Comparison of ENCODE assay signal across 15 cellular contexts in the genomic region with DNA sequence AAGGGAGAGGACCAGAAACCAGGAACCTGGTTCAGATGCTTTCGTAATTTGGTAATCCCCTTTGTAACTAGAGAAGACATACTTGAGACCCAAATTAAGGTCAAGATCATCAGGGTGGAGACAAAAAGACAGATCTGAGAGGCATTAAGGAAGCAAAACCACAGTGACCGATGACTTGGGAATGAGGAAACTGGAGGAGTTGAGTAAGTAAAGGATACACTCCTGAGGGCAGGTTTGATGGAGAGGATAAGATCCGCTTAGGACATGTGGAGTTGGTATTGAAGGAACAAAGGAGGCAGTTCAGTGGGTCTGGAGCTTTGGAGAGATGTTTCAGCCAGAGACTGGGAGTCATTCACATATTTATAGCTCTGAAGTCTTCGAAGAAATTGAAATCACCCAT. TPM values are rescaled to one million over a fixed set of nuclear protein-coding genes. Genes with fewer than 3 reads are reported as not detected.
A peak's percentile ranks its signal among the peaks of the same experiment; 100 is the strongest.
DNase-seq lines count a peak whose midpoint lies in the region; FAIRE-seq and TF ChIP-seq lines count a peak whose summit lies in the region.
"Had no signal": no experiment of that assay in that cellular context is flagged by ENCODE, and none has a peak within 500 bp of the region (broad histone marks: within the 10 kb centered on the region; RNA-seq: fewer than 3 reads in every experiment).

No MANE protein-coding gene starts in this region.

- H2AFZ ChIP-seq in astrocyte (ENCODE audit: low read depth, low read length), result peak overlapping the region; percentile 23
- peak overlapping the region; percentile 51 for H2AFZ ChIP-seq in keratinocyte (ENCODE audit: control insufficient read depth, low read length)
- H2AFZ ChIP-seq: hepatocyte had no signal

- H3K27me3 ChIP-seq in astrocyte (ENCODE audit: insufficient read depth, low read length) (peaks cover under 1% of the 10 kb centered on the region), keratinocyte (ENCODE audit: control insufficient read depth, extremely low read depth, insufficient read depth, low read length) (no peaks in the 10 kb centered on the region)
- H3K27me3 ChIP-seq: hepatocyte, sigmoid colon had no signal

- peaks cover 5% of the 10 kb centered on the region for H3K4me1 Mint-ChIP-seq in activated naive CD4-positive, alpha-beta T cell treated with anti-CD3 and anti-CD28 coated beads, Interleukin-2, amount 50 U/mL, for 24 hours
- H3K4me1 Mint-ChIP-seq in activated naive CD4-positive, alpha-beta T cell treated with anti-CD3 and anti-CD28 coated beads, Interleukin-2, amount 10 ng/mL, durations not matched to agents 7 days and 5 days, result peaks cover 3% of the 10 kb centered on the region
- H3K4me1 Mint-ChIP-seq in astrocyte (ENCODE audit: low read depth, unreplicated experiment), result peaks cover 4% of the 10 kb centered on the region

- H3K9me3 Mint-ChIP-seq in activated naive CD4-positive, alpha-beta T cell treated with anti-CD3 and anti-CD28 coated beads, Interleukin-2, amount 50 U/mL, for 24 hours, result no peaks in the 10 kb centered on the region
- H3K9me3 Mint-ChIP-seq in activated naive CD4-positive, alpha-beta T cell treated with anti-CD3 and anti-CD28 coated beads, Interleukin-2, amount 10 ng/mL, durations not matched to agents 7 days and 5 days, result no peaks in the 10 kb centered on the region
- no peaks in the 10 kb centered on the region for H3K9me3 Mint-ChIP-seq in astrocyte (ENCODE audit: unreplicated experiment)
- H3K9me3 Mint-ChIP-seq: activated naive CD4-positive, alpha-beta T cell treated with anti-CD3 and anti-CD28 coated beads, Interleukin-2, amount 50 U/mL, for 72 hours had no signal

- FAIRE-seq in astrocyte (lab: Jason Lieb, UNC), result no peak
- peak; percentile 73 for FAIRE-seq in keratinocyte (lab: Jason Lieb, UNC)

- TF ChIP-seq CTCF in astrocyte (IDR thresholded peaks at IDR 0.05; ENCODE audit: insufficient read depth, low read depth, low read length) (no peak), keratinocyte (optimal IDR thresholded peaks at IDR 0.05 in 1 of 3, IDR thresholded peaks at IDR 0.05 in 1 of 3, conservative IDR thresholded peaks at IDR 0.05 in 1 of 3; ENCODE audit: extremely low read depth in 1 of 3, insufficient read depth in 2 of 3, low read length in 3 of 3) (no peak)

- no peaks in the 10 kb centered on the region for H3K79me2 ChIP-seq in astrocyte (ENCODE audit: insufficient read depth, low read length)
- H3K79me2 ChIP-seq in keratinocyte (ENCODE audit: control insufficient read depth, insufficient read depth, low read length), result no peaks in the 10 kb centered on the region
- H3K79me2 ChIP-seq: hepatocyte had no signal

- H3K4me1 ChIP-seq in astrocyte (ENCODE audit: insufficient read depth, low read length) (peaks cover 4% of the 10 kb centered on the region), keratinocyte (ENCODE audit: control insufficient read depth, extremely low read depth, insufficient read depth, low read length) (peaks cover 10% of the 10 kb centered on the region)

- no peaks in the 10 kb centered on the region for H3K36me3 Mint-ChIP-seq in activated naive CD4-positive, alpha-beta T cell treated with anti-CD3 and anti-CD28 coated beads, Interleukin-2, amount 50 U/mL, for 24 hours
- H3K36me3 Mint-ChIP-seq in activated naive CD4-positive, alpha-beta T cell treated with anti-CD3 and anti-CD28 coated beads, Interleukin-2, amount 10 ng/mL, durations not matched to agents 7 days and 5 days, result no peaks in the 10 kb centered on the region
- H3K36me3 Mint-ChIP-seq in astrocyte (ENCODE audit: low read depth, unreplicated experiment), result no peaks in the 10 kb centered on the region
- H3K36me3 Mint-ChIP-seq: activated naive CD4-positive, alpha-beta T cell treated with anti-CD3 and anti-CD28 coated beads, Interleukin-2, amount 50 U/mL, for 72 hours had no signal

- H3K4me3 ChIP-seq in astrocyte (ENCODE audit: insufficient read depth, low read depth, low read length), result no peak overlapping the region
- H3K4me3 ChIP-seq in keratinocyte (ENCODE audit: control insufficient read depth in 2 of 3, extremely low read depth in 1 of 3, insufficient read depth in 2 of 3, low read depth in 1 of 3, low read length in 3 of 3), result no peak overlapping the region
- H3K4me3 ChIP-seq: hepatocyte, sigmoid colon had no signal

- no peak overlapping the region for H3K4me3 Mint-ChIP-seq in activated naive CD4-positive, alpha-beta T cell treated with anti-CD3 and anti-CD28 coated beads, Interleukin-2, amount 50 U/mL, for 24 hours
- no peak overlapping the region for H3K4me3 Mint-ChIP-seq in activated naive CD4-positive, alpha-beta T cell treated with anti-CD3 and anti-CD28 coated beads, Interleukin-2, amount 10 ng/mL, durations not matched to agents 7 days and 5 days
- H3K4me3 Mint-ChIP-seq in astrocyte (ENCODE audit: unreplicated experiment), result no peak overlapping the region

- dilution Hi-C loops in keratinocyte (cut with MboI; ENCODE audit: extremely low pct_ligation_motif_present, low sequenced_read_pairs), result no loop called here

- H3K9me3 ChIP-seq in astrocyte (ENCODE audit: insufficient read depth, low read depth, low read length), result no peaks in the 10 kb centered on the region
- H3K9me3 ChIP-seq in keratinocyte (ENCODE audit: control insufficient read depth, low read depth, low read length), result no peaks in the 10 kb centered on the region
- H3K9me3 ChIP-seq: sigmoid colon had no signal

- no peak for DNase-seq in activated naive CD4-positive, alpha-beta T cell treated with anti-CD3 and anti-CD28 coated beads, Interleukin-2, amount 10 ng/mL, durations not matched to agents 7 days and 5 days
- peak; percentile 56 for DNase-seq in astrocyte (ENCODE audit: low read depth)
- DNase-seq in keratinocyte (ENCODE audit: low read depth, low spot score), result peak; percentile 45
- DNase-seq in AG08396 (ENCODE audit: low spot score), result no peak
- no peak for DNase-seq in mucosa of gallbladder (ENCODE audit: low spot score)
- no peak for DNase-seq in GM19240 (ENCODE audit: insufficient read length, low spot score)
- no peak for DNase-seq in COLO829 (ENCODE audit: low spot score)
- DNase-seq: activated CD4-positive, CD25-positive, alpha-beta regulatory T cell treated with anti-CD3 and anti-CD28 coated beads, Interleukin-2, amount 50 U/mL, for 72 hours; central memory CD4-positive, alpha-beta T cell; NCI-H2227 treated with DMSO at 0.1 percent for 48 hours; sigmoid colon had no signal

- CTCF ChIA-PET in activated naive CD4-positive, alpha-beta T cell treated with anti-CD3 and anti-CD28 coated beads, Interleukin-2, amount 10 ng/mL, durations not matched to agents 7 days and 5 days (lab: Charles Lee), result interaction anchor here (1.1 to 3.4 kb wide), 5 partner anchors 71 to 143 kb away, joined by 3 to 24 read pairs (median 8); no protein-coding TSS in a partner anchor

- H3K9ac ChIP-seq in astrocyte (ENCODE audit: low read length) (no peak overlapping the region), keratinocyte (ENCODE audit: control insufficient read depth, extremely low read depth, insufficient read depth, low read length) (no peak overlapping the region)

- H3K36me3 ChIP-seq in astrocyte (ENCODE audit: insufficient read depth, low read length) (no peaks in the 10 kb centered on the region), keratinocyte (ENCODE audit: control insufficient read depth in 2 of 2, extremely low read depth in 1 of 2, insufficient read depth in 2 of 2, low read length in 2 of 2) (no peaks in the 10 kb centered on the region)
- H3K36me3 ChIP-seq: sigmoid colon had no signal

- peak overlapping the region; percentile 52 for H3K27ac Mint-ChIP-seq in activated naive CD4-positive, alpha-beta T cell treated with anti-CD3 and anti-CD28 coated beads, Interleukin-2, amount 50 U/mL, for 24 hours
- H3K27ac Mint-ChIP-seq in activated naive CD4-positive, alpha-beta T cell treated with anti-CD3 and anti-CD28 coated beads, Interleukin-2, amount 10 ng/mL, durations not matched to agents 7 days and 5 days, result no peak overlapping the region
- H3K27ac Mint-ChIP-seq in astrocyte (ENCODE audit: unreplicated experiment), result no peak overlapping the region
- H3K27ac Mint-ChIP-seq: activated naive CD4-positive, alpha-beta T cell treated with anti-CD3 and anti-CD28 coated beads, Interleukin-2, amount 50 U/mL, for 72 hours had no signal

- no peak overlapping the region for H3K4me2 ChIP-seq in astrocyte (ENCODE audit: low read length)
- H3K4me2 ChIP-seq in keratinocyte (ENCODE audit: control insufficient read depth, extremely low read depth, insufficient read depth, low read depth, low read length), result no peak overlapping the region
- H3K4me2 ChIP-seq: hepatocyte had no signal

- H4K20me1 ChIP-seq in astrocyte (ENCODE audit: insufficient read depth, low read length), result no peaks in the 10 kb centered on the region
- H4K20me1 ChIP-seq in keratinocyte (ENCODE audit: control insufficient read depth, extremely low read depth, insufficient read depth, low read length), result no peaks in the 10 kb centered on the region

- H3K9me1 ChIP-seq in keratinocyte (ENCODE audit: control insufficient read depth, extremely low read depth, insufficient read depth, low read length), result no peaks in the 10 kb centered on the region

- no peaks in the 10 kb centered on the region for H3K27me3 Mint-ChIP-seq in activated naive CD4-positive, alpha-beta T cell treated with anti-CD3 and anti-CD28 coated beads, Interleukin-2, amount 50 U/mL, for 24 hours
- H3K27me3 Mint-ChIP-seq in activated naive CD4-positive, alpha-beta T cell treated with anti-CD3 and anti-CD28 coated beads, Interleukin-2, amount 10 ng/mL, durations not matched to agents 7 days and 5 days, result peaks cover 16% of the 10 kb centered on the region
- H3K27me3 Mint-ChIP-seq in astrocyte (ENCODE audit: low read depth, unreplicated experiment), result peaks cover 4% of the 10 kb centered on the region

- H3K27ac ChIP-seq in astrocyte (ENCODE audit: low read depth, low read length), result no peak overlapping the region
- H3K27ac ChIP-seq in keratinocyte (ENCODE audit: control insufficient read depth, insufficient read depth, low read length), result no peak overlapping the region
- H3K27ac ChIP-seq: hepatocyte, sigmoid colon had no signal

RNA-seq across cellular contexts. Expression of gene BCL2A1, which starts 23.7 kb away (rescaled TPM):
- not detected in 2 replicates for total RNA-seq in astrocyte
- polyA plus RNA-seq in keratinocyte, result 0.10 to 0.23 TPM in 2 of 3 replicates, not detected in the other
- not detected for polyA plus RNA-seq in keratinocyte (2011; ENCODE audit: low read depth)
- polyA plus RNA-seq in keratinocyte (2011; cell fraction: cytosol; rRNA removed), result 0.23 TPM in 1 of 2 replicates, not detected in the other
- 0.35 and 0.55 TPM in 2 replicates for polyA plus RNA-seq in keratinocyte (2011; cell fraction: nucleus; rRNA removed)
- not detected in 2 replicates for polyA plus RNA-seq in keratinocyte (2012; ENCODE audit: low replicate concordance)
- polyA minus RNA-seq in keratinocyte, result not detected in 3 replicates
- polyA minus RNA-seq in keratinocyte (2011; cell fraction: cytosol; rRNA and poly(A)+ RNA removed), result not detected
- polyA minus RNA-seq in keratinocyte (2011; cell fraction: nucleus; rRNA and poly(A)+ RNA removed), result not detected in 2 replicates
- 1.9 TPM for total RNA-seq in mucosa of gallbladder
- total RNA-seq: lung microvascular endothelial cell had no signal

Comparison
In these comparisons a context has a peak if more than half of its experiments do, and no peak if none do; other contexts are left out.
1. DNase-seq: peak in astrocyte (single experiment) and keratinocyte (single experiment); none in activated naive CD4-positive, alpha-beta T cell treated with anti-CD3 and anti-CD28 coated beads, Interleukin-2, amount 10 ng/mL, durations not matched to agents 7 days and 5 days (single experiment), AG08396 (single experiment), mucosa of gallbladder (single experiment), GM19240 (single experiment) and COLO829 (single experiment).